8 cellular contexts compared by ENCODE assay signal in the genomic region with DNA sequence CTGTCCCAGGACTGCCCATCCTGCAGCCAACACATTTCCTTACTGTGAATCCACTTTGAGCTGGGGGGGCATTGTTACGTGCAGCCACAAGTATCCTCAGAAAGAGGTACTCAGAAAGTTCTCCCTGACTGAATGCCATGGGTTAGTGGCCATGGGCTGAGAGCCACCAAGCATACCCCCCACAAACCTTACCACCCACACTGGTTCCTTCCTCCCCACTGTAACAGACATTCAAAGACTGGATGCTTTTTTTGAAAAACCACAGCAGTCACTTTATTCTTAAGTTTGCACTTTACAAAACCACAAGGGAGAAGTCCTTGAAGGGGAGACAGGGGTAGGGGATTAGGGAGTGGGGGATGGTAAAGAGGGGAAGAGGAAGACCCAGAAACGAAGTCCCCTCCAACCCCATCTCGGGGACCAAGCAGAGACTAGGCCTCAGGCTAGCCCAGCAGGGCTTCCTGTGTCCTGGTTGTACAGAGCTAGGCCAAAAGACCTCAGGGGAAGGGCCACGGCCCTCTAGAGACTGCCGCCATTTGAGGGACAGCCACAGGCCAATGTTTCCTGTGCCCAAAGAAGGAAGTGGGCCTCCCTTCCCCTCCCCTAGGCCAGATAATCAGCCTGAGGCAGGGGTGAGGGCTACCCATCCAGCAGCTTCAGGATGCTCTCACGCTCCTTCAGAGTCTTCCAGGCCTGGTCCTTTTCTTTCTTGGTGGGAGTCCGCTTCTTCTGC. TPM values are rescaled to one million over a fixed set of nuclear protein-coding genes. Genes with fewer than 3 reads are reported as not detected.
A peak's percentile ranks its signal among the peaks of the same experiment; 100 is the strongest.
DNase-seq lines count a peak whose midpoint lies in the region; ATAC-seq and TF ChIP-seq lines count a peak whose summit lies in the region.

No MANE protein-coding gene starts in this region.

- ATAC-seq in HG02588 (IDR thresholded peaks at IDR 0.05; ENCODE audit: unreplicated experiment) (peak; percentile 45), PC-3 (no peak)
- ATAC-seq in stimulated activated naive CD8-positive, alpha-beta T cell treated with anti-CD3 and anti-CD28 coated beads, Interleukin-15, amount 100 ng/mL, for 72 hours, result peak; percentile 73

- WGBS in lower leg skin, 2 donors, result 65 to 70% methylated on average over 7 of the region's 7 CpGs

- no peaks in the 10 kb centered on the region for H3K79me2 ChIP-seq in PC-3 (ENCODE audit: low read length)

- H3K27me3 Mint-ChIP-seq in dendritic cell treated with granulocyte-macrophage colony-stimulating factor and Interleukin-4, amounts not matched to agents 40 ng/mL and 50 ng/mL, for 4 days, result no peaks in the 10 kb centered on the region
- H3K27me3 Mint-ChIP-seq in stimulated activated naive CD8-positive, alpha-beta T cell treated with anti-CD3 and anti-CD28 coated beads, Interleukin-15, amount 100 ng/mL, for 72 hours, result no peaks in the 10 kb centered on the region

- H3K4me2 ChIP-seq in PC-3 (ENCODE audit: low read length), result no peak overlapping the region

- H3K9ac ChIP-seq in PC-3 (ENCODE audit: low read length), result no peak overlapping the region

- H3K36me3 ChIP-seq in PC-3 (ENCODE audit: low read depth, low read length), result 0 out of 2 replicates have a peak, but pooled peaks cover 3% of the 10 kb centered on the region
- H3K36me3 ChIP-seq in BE2C, result no peaks in the 10 kb centered on the region

- H2AFZ ChIP-seq in PC-3 (ENCODE audit: low read length), result no peak overlapping the region

- CTCF ChIA-PET in PC-3 (lab: Charles Lee), result no interaction called here

- peaks cover 72% of the 10 kb centered on the region for H3K4me1 Mint-ChIP-seq in dendritic cell treated with granulocyte-macrophage colony-stimulating factor and Interleukin-4, amounts not matched to agents 40 ng/mL and 50 ng/mL, for 4 days (ENCODE audit: low read depth)
- peaks cover 76% of the 10 kb centered on the region for H3K4me1 Mint-ChIP-seq in stimulated activated naive CD8-positive, alpha-beta T cell treated with anti-CD3 and anti-CD28 coated beads, Interleukin-15, amount 100 ng/mL, for 72 hours

- H3K9me3 ChIP-seq in PC-3 (ENCODE audit: low read length) (no peaks in the 10 kb centered on the region), BE2C (no peaks in the 10 kb centered on the region)

- H3F3A ChIP-seq in PC-3 (ENCODE audit: low read length, unreplicated experiment), result no peaks in the 10 kb centered on the region

- POLR2A ChIA-PET in PC-3 (lab: Charles Lee; ENCODE audit: unreplicated experiment), result no interaction called here

- H3K9me2 ChIP-seq in PC-3 (replicated peaks; ENCODE audit: low read length), result no peaks in the 10 kb centered on the region

- H3K27me3 ChIP-seq in PC-3 (ENCODE audit: low read length) (no peaks in the 10 kb centered on the region), BE2C (no peaks in the 10 kb centered on the region)

- TF ChIP-seq POLR2A in GM15510 (IDR thresholded peaks at IDR 0.05; ENCODE audit: borderline replicate concordance, extremely low read depth, insufficient read length), result peak; percentile 12
- no peak for TF ChIP-seq POLR2A in lower leg skin (IDR thresholded peaks at IDR 0.05)

- H3K4me1 ChIP-seq in PC-3 (ENCODE audit: insufficient read depth, low read length) (no peaks in the 10 kb centered on the region), BE2C (no peaks in the 10 kb centered on the region)

- peaks cover 45% of the 10 kb centered on the region for H3K36me3 Mint-ChIP-seq in dendritic cell treated with granulocyte-macrophage colony-stimulating factor and Interleukin-4, amounts not matched to agents 40 ng/mL and 50 ng/mL, for 4 days (ENCODE audit: low read depth)

- H3K4me3 Mint-ChIP-seq in dendritic cell treated with granulocyte-macrophage colony-stimulating factor and Interleukin-4, amounts not matched to agents 40 ng/mL and 50 ng/mL, for 4 days, result peak overlapping the region; percentile 30
- H3K4me3 Mint-ChIP-seq in stimulated activated naive CD8-positive, alpha-beta T cell treated with anti-CD3 and anti-CD28 coated beads, Interleukin-15, amount 100 ng/mL, for 72 hours, result peak overlapping the region; percentile 68 to 74

- H3K4me3 ChIP-seq in PC-3 (ENCODE audit: low read length) (no peak overlapping the region), lower leg skin (ENCODE audit: low read depth, poor library complexity, severe bottlenecking) (no peak overlapping the region), BE2C (ENCODE audit: low read depth, low read length) (no peak overlapping the region)

- H4K20me1 ChIP-seq in PC-3 (ENCODE audit: low read length), result no peaks in the 10 kb centered on the region

- TF ChIP-seq CTCF in PC-3 (conservative IDR thresholded peaks at IDR 0.05; ENCODE audit: low read depth, low read length) (no peak), lower leg skin (IDR thresholded peaks at IDR 0.05) (no peak), BE2C (IDR thresholded peaks at IDR 0.05; ENCODE audit: low read depth, low read length) (no peak)

- H3K27ac ChIP-seq in PC-3 (ENCODE audit: low read length), result no peak overlapping the region

- peak overlapping the region; percentile 99 for H3K27ac Mint-ChIP-seq in dendritic cell treated with granulocyte-macrophage colony-stimulating factor and Interleukin-4, amounts not matched to agents 40 ng/mL and 50 ng/mL, for 4 days
- peak overlapping the region; percentile 98 for H3K27ac Mint-ChIP-seq in stimulated activated naive CD8-positive, alpha-beta T cell treated with anti-CD3 and anti-CD28 coated beads, Interleukin-15, amount 100 ng/mL, for 72 hours

- intact Hi-C loops in PC-3 (cut with micrococcal nuclease), result loop anchor here (10.0 kb wide), 1 partner anchor 65 kb away; no protein-coding TSS in a partner anchor
- intact Hi-C loops in dendritic cell treated with granulocyte-macrophage colony-stimulating factor and Interleukin-4, amounts not matched to agents 40 ng/mL and 50 ng/mL, for 4 days (cut with micrococcal nuclease), result no loop called here
- intact Hi-C loops in lower leg skin (cut with DNase I; ENCODE audit: low total_unique reads), result no loop called here

- BruUV-seq in PC-3 (replicated peaks; lab: Mats Ljungman, UMichigan), result TSS peak; percentile 55

- H3K9me3 Mint-ChIP-seq in dendritic cell treated with granulocyte-macrophage colony-stimulating factor and Interleukin-4, amounts not matched to agents 40 ng/mL and 50 ng/mL, for 4 days, result no peaks in the 10 kb centered on the region
- peaks cover 0 to 3% of the 10 kb centered on the region in 2 donors for H3K9me3 Mint-ChIP-seq in stimulated activated naive CD8-positive, alpha-beta T cell treated with anti-CD3 and anti-CD28 coated beads, Interleukin-15, amount 100 ng/mL, for 72 hours

- DNase-seq in PC-3 (no peak), lower leg skin (ENCODE audit: low spot score in 2 of 2) (no peak), BE2C (no peak), NCI-H1105 (lab: John Stamatoyannopoulos, UW) (no peak)
- DNase-seq in stimulated activated naive CD8-positive, alpha-beta T cell treated with anti-CD3 and anti-CD28 coated beads, Interleukin-15, amount 100 ng/mL, for 72 hours, result peak; percentile 61 to 77

RNA-seq across cellular contexts. Expression of a gene that starts 10.1 kb away (rescaled TPM):
- 36.6 and 53.2 TPM in 2 replicates for total RNA-seq in PC-3 (2014; rRNA removed)
- total RNA-seq in lower leg skin, result 10 to 100 TPM in 1 of 4 donors, 1 to 10 TPM in 3; 3.1 to 10.1 (median 9.4) TPM
- 6.0 TPM for polyA plus RNA-seq in BE2C (2012; ENCODE audit: insufficient read depth, insufficient read length, low read depth)

RNA-seq across cellular contexts. Expression of a gene that starts 12.4 kb away (rescaled TPM):
- total RNA-seq in PC-3 (2014; rRNA removed) (85.4 and 85.9 TPM in 2 replicates), lower leg skin (10 to 100 TPM; 42.1 to 53.2 (median 47.0) TPM)
- polyA plus RNA-seq in BE2C (2012; ENCODE audit: insufficient read depth, insufficient read length, low read depth), result 25.9 TPM

RNA-seq across cellular contexts. Expression of a gene that starts 13.0 kb away (rescaled TPM):
- total RNA-seq in PC-3 (2014; rRNA removed) (131 and 223 TPM in 2 replicates), lower leg skin (100 to 1,000 TPM in 3 of 4 donors, 10 to 100 TPM in 1; 89.6 to 151 (median 107) TPM)
- polyA plus RNA-seq in BE2C (2012; ENCODE audit: insufficient read depth, insufficient read length, low read depth), result 102 TPM

RNA-seq across cellular contexts. Expression of a gene that starts 30.1 kb away (rescaled TPM):
- total RNA-seq in PC-3 (2014; rRNA removed) (38.7 and 47.3 TPM in 2 replicates), lower leg skin (10 to 100 TPM in 3 of 4 donors, 1 to 10 TPM in 1; 7.9 to 27.2 (median 17.4) TPM)
- polyA plus RNA-seq in BE2C (2012; ENCODE audit: insufficient read depth, insufficient read length, low read depth), result 18.1 TPM

RNA-seq across cellular contexts. Expression of a gene that starts 30.2 kb away (rescaled TPM):
- total RNA-seq in PC-3 (2014; rRNA removed), result 8.4 and 11.6 TPM in 2 replicates
- total RNA-seq in lower leg skin, result 10 to 100 TPM; 34.9 to 93.9 (median 54.3) TPM
- polyA plus RNA-seq in BE2C (2012; ENCODE audit: insufficient read depth, insufficient read length, low read depth), result 10.7 TPM

Comparison
In these comparisons a context has a peak if more than half of its experiments do, and no peak if none do; other contexts are left out.
1. DNase-seq: peak in stimulated activated naive CD8-positive, alpha-beta T cell treated with anti-CD3 and anti-CD28 coated beads, Interleukin-15, amount 100 ng/mL, for 72 hours (2 of 2); none in PC-3 (single experiment), lower leg skin (0 of 2), BE2C (single experiment) and NCI-H1105 (single experiment).